ENCODE assay signal across 7 cellular contexts in the genomic region with DNA sequence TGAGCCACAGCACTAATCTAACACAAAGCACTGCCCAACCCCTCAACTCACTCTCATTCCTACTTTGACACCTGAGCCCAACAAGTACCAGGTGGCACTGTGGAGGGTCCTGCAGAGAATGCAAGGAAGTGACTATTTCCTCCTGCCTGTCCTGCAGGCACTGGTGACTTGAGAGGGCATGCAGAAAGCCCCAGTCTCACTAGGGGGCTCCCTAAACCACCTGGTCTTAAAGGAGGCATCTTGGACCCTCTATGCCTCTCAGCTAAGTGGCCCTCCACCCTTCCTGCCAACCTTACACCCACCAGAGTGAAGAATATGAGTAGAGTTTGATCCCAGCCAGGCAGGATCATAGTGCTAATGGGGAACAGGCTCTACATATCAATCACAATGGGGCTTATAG. TPM values are rescaled to one million over a fixed set of nuclear protein-coding genes. Genes with fewer than 3 reads are reported as not detected.
DNase-seq lines count a peak whose midpoint lies in the region; ATAC-seq and TF ChIP-seq lines count a peak whose summit lies in the region.
"Had no signal": no experiment of that assay in that cellular context is flagged by ENCODE, and none has a peak within 500 bp of the region (broad histone marks: within the 10 kb centered on the region; RNA-seq: fewer than 3 reads in every experiment).

No MANE protein-coding gene starts in this region.

- H3K4me2 ChIP-seq in OCI-LY3 (ENCODE audit: low read length), result no peak overlapping the region

- POLR2A ChIA-PET in T-cell (lab: Charles Lee), result no interaction called here

- no peaks in the 10 kb centered on the region for H3K27me3 Mint-ChIP-seq in T-cell

- CTCF ChIA-PET in T-cell (lab: Charles Lee), result interaction anchor here in 1 of 2 donors (0.9 kb wide), 1 partner anchor 38 kb away, joined by 5 read pairs; a partner anchor contains a TSS

- H3K4me1 Mint-ChIP-seq in T-cell, result no peaks in the 10 kb centered on the region

- ATAC-seq in T-cell (replicated peaks in 1 of 4) (no peak), GM18519 (IDR thresholded peaks at IDR 0.05; ENCODE audit: low FRiP score, unreplicated experiment) (no peak)

- H3K79me2 ChIP-seq in OCI-LY3 (ENCODE audit: low read length), result no peaks in the 10 kb centered on the region

- no peaks in the 10 kb centered on the region for H3K4me1 ChIP-seq in OCI-LY3 (ENCODE audit: low read length)
- H3K4me1 ChIP-seq: SJSA1 had no signal

- H3K4me3 Mint-ChIP-seq in T-cell, result no peak overlapping the region

- H4K20me1 ChIP-seq in OCI-LY3 (ENCODE audit: insufficient read depth, low read length), result no peaks in the 10 kb centered on the region

- peak; percentile 36 for TF ChIP-seq CTCF in GM20000 (IDR thresholded peaks at IDR 0.05; ENCODE audit: extremely low read depth, missing control alignments)
- peak; percentile 65 for TF ChIP-seq CTCF in OCI-LY3 (IDR thresholded peaks at IDR 0.05; ENCODE audit: low read depth, low read length)

- no peak overlapping the region for H3K27ac ChIP-seq in OCI-LY3 (ENCODE audit: low read length)
- H3K27ac ChIP-seq: SJSA1 had no signal

- no peaks in the 10 kb centered on the region for H3K9me3 ChIP-seq in OCI-LY3 (ENCODE audit: insufficient read depth, low read length)
- H3K9me3 ChIP-seq: SJSA1 had no signal

- H3K9ac ChIP-seq in OCI-LY3 (ENCODE audit: low read length), result no peak overlapping the region

- H3K9me3 Mint-ChIP-seq in T-cell, result no peaks in the 10 kb centered on the region

- DNase-seq in GM20000 (ENCODE audit: low spot score) (no peak), iPS-NIHi11 (ENCODE audit: low spot score) (peak; percentile 57), T-cell (no peak), C1 segment of cervical spinal cord (lab: John Stamatoyannopoulos, UW) (no peak)

- peaks cover 54% of the 10 kb centered on the region for H3K36me3 ChIP-seq in OCI-LY3 (replicated peaks; ENCODE audit: low read depth, low read length)

- no peaks in the 10 kb centered on the region for H3K27me3 ChIP-seq in OCI-LY3 (ENCODE audit: low read depth, low read length)
- H3K27me3 ChIP-seq: SJSA1 had no signal

- H3K4me3 ChIP-seq in OCI-LY3 (ENCODE audit: low read length), result no peak overlapping the region
- H3K4me3 ChIP-seq: SJSA1 had no signal

- no peak overlapping the region for H2AFZ ChIP-seq in OCI-LY3 (ENCODE audit: low read depth, low read length)

- peaks cover 3% of the 10 kb centered on the region for H3K36me3 Mint-ChIP-seq in T-cell

- H3K27ac Mint-ChIP-seq in T-cell, result no peak overlapping the region

RNA-seq across cellular contexts. Expression of a gene that starts 15.2 kb away (rescaled TPM):
- 1 to 10 TPM; 4.0 to 5.7 (median 4.4) TPM for total RNA-seq in T-cell

RNA-seq across cellular contexts. Expression of a gene that starts 27.4 kb away (rescaled TPM):
- 100 to 1,000 TPM; 246 to 299 (median 293) TPM for total RNA-seq in T-cell

RNA-seq across cellular contexts. Expression of a gene that starts 28.6 kb away (rescaled TPM):
- under 1 TPM in 3 of 5 donors, not detected in 2; 0.18 to 0.35 (median 0.28) TPM for total RNA-seq in T-cell
- total RNA-seq: SJSA1 had no signal

RNA-seq across cellular contexts. Expression of a gene that starts 38.1 kb away (rescaled TPM):
- total RNA-seq in T-cell, result 1 to 10 TPM in 4 of 5 donors, under 1 TPM in 1; 0.73 to 2.7 (median 1.8) TPM

RNA-seq across cellular contexts. Expression of a gene that starts 41.5 kb away (rescaled TPM):
- under 1 TPM in 4 of 5 donors, not detected in 1; 0.35 to 0.68 (median 0.36) TPM for total RNA-seq in T-cell
- total RNA-seq: SJSA1 had no signal
